8 cellular contexts compared by ENCODE assay signal in genomic region chr7:157691521-157692155, GRCh38.
DNase-seq lines count a peak whose midpoint lies in the region; ATAC-seq lines count a peak whose summit lies in the region.

No MANE protein-coding gene starts in this region.

- DNase-seq in T-helper 1 cell (no peak), immature natural killer cell (no peak), cerebellar cortex (ENCODE audit: low spot score) (no peak), OCI-M2 (lab: John Stamatoyannopoulos, UW; ENCODE audit: unreplicated experiment) (no peak)
- no peak for DNase-seq in activated T-cell treated with anti-CD3 and anti-CD28 coated beads, Interleukin-2, amount 50 U/mL, for 72 hours
- DNase-seq in stimulated activated naive CD8-positive, alpha-beta T cell treated with anti-CD3 and anti-CD28 coated beads, Interleukin-15, amount 100 ng/mL, for 72 hours, result no peak

- no peak overlapping the region for H3K27ac Mint-ChIP-seq in T-helper 1 cell treated with Interleukin-12 subunit alpha and Interleukin-12 subunit beta and Interleukin-4 antibody, amounts not matched to agents 30 μg/mL and 1 μg/mL, for 36 hours
- no peak overlapping the region for H3K27ac Mint-ChIP-seq in activated T-cell treated with anti-CD3 and anti-CD28 coated beads, Interleukin-2, amount 50 U/mL, for 72 hours
- no peak overlapping the region for H3K27ac Mint-ChIP-seq in immature natural killer cell
- no peak overlapping the region for H3K27ac Mint-ChIP-seq in stimulated activated naive CD8-positive, alpha-beta T cell treated with anti-CD3 and anti-CD28 coated beads, Interleukin-15, amount 100 ng/mL, for 72 hours

- H3K27me3 Mint-ChIP-seq in T-helper 1 cell treated with Interleukin-12 subunit alpha and Interleukin-12 subunit beta and Interleukin-4 antibody, amounts not matched to agents 30 μg/mL and 1 μg/mL, for 36 hours (ENCODE audit: low read depth), result peaks cover 55% of the 10 kb centered on the region
- H3K27me3 Mint-ChIP-seq in activated T-cell treated with anti-CD3 and anti-CD28 coated beads, Interleukin-2, amount 50 U/mL, for 72 hours (ENCODE audit: low read depth), result peaks cover 34% of the 10 kb centered on the region
- H3K27me3 Mint-ChIP-seq in immature natural killer cell (ENCODE audit: low read depth in 3 of 3), result peaks cover 10 to 19% (median 18%) of the 10 kb centered on the region in 3 donors
- H3K27me3 Mint-ChIP-seq in stimulated activated naive CD8-positive, alpha-beta T cell treated with anti-CD3 and anti-CD28 coated beads, Interleukin-15, amount 100 ng/mL, for 72 hours, result peaks cover 67% of the 10 kb centered on the region

- H3K36me3 Mint-ChIP-seq in T-helper 1 cell treated with Interleukin-12 subunit alpha and Interleukin-12 subunit beta and Interleukin-4 antibody, amounts not matched to agents 30 μg/mL and 1 μg/mL, for 36 hours (ENCODE audit: low read depth), result peaks cover 2% of the 10 kb centered on the region
- H3K36me3 Mint-ChIP-seq in activated T-cell treated with anti-CD3 and anti-CD28 coated beads, Interleukin-2, amount 50 U/mL, for 72 hours (ENCODE audit: insufficient read depth in 2 of 2), result peaks cover 0 to 1% of the 10 kb centered on the region in 2 donors
- no peaks in the 10 kb centered on the region for H3K36me3 Mint-ChIP-seq in immature natural killer cell

- ATAC-seq in activated T-cell treated with anti-CD3 and anti-CD28 coated beads, Interleukin-2, amount 50 U/mL, for 72 hours (replicated peaks in 1 of 2), result no peak
- ATAC-seq in stimulated activated naive CD8-positive, alpha-beta T cell treated with anti-CD3 and anti-CD28 coated beads, Interleukin-15, amount 100 ng/mL, for 72 hours, result no peak
- no peak for ATAC-seq in GM21390 (IDR thresholded peaks at IDR 0.05; ENCODE audit: unreplicated experiment)

- H3K4me1 Mint-ChIP-seq in T-helper 1 cell treated with Interleukin-12 subunit alpha and Interleukin-12 subunit beta and Interleukin-4 antibody, amounts not matched to agents 30 μg/mL and 1 μg/mL, for 36 hours (ENCODE audit: low read depth), result peaks cover 5% of the 10 kb centered on the region
- peaks cover 3% of the 10 kb centered on the region for H3K4me1 Mint-ChIP-seq in activated T-cell treated with anti-CD3 and anti-CD28 coated beads, Interleukin-2, amount 50 U/mL, for 72 hours (ENCODE audit: low read depth)
- H3K4me1 Mint-ChIP-seq in immature natural killer cell, result peaks cover 0 to 2% of the 10 kb centered on the region in 2 donors
- H3K4me1 Mint-ChIP-seq in stimulated activated naive CD8-positive, alpha-beta T cell treated with anti-CD3 and anti-CD28 coated beads, Interleukin-15, amount 100 ng/mL, for 72 hours, result peaks cover 20% of the 10 kb centered on the region

- H3K4me3 Mint-ChIP-seq in T-helper 1 cell treated with Interleukin-12 subunit alpha and Interleukin-12 subunit beta and Interleukin-4 antibody, amounts not matched to agents 30 μg/mL and 1 μg/mL, for 36 hours, result peak overlapping the region; percentile 53
- H3K4me3 Mint-ChIP-seq in activated T-cell treated with anti-CD3 and anti-CD28 coated beads, Interleukin-2, amount 50 U/mL, for 72 hours, result peak overlapping the region; percentile 71 to 77
- H3K4me3 Mint-ChIP-seq in immature natural killer cell, result peak overlapping the region in 3 of 5 donors; percentile 32 to 46 (median 35)
- peak overlapping the region; percentile 42 to 61 for H3K4me3 Mint-ChIP-seq in stimulated activated naive CD8-positive, alpha-beta T cell treated with anti-CD3 and anti-CD28 coated beads, Interleukin-15, amount 100 ng/mL, for 72 hours

- no peaks in the 10 kb centered on the region for H3K9me3 Mint-ChIP-seq in T-helper 1 cell treated with Interleukin-12 subunit alpha and Interleukin-12 subunit beta and Interleukin-4 antibody, amounts not matched to agents 30 μg/mL and 1 μg/mL, for 36 hours
- H3K9me3 Mint-ChIP-seq in activated T-cell treated with anti-CD3 and anti-CD28 coated beads, Interleukin-2, amount 50 U/mL, for 72 hours, result no peaks in the 10 kb centered on the region
- no peaks in the 10 kb centered on the region for H3K9me3 Mint-ChIP-seq in immature natural killer cell
- H3K9me3 Mint-ChIP-seq in stimulated activated naive CD8-positive, alpha-beta T cell treated with anti-CD3 and anti-CD28 coated beads, Interleukin-15, amount 100 ng/mL, for 72 hours, result no peaks in the 10 kb centered on the region
